In genomic region chr2:69566669-69567068, GRCh38 we compare ENCODE assay signal across 1 cellular context.
TF ChIP-seq lines count a peak whose summit lies in the region.

No MANE protein-coding gene starts in this region.

TF ChIP-seq in HCT116, 20 proteins besides CTCF, POLR2A, EP300 and RAD21:
- TF ChIP-seq SIN3A (IDR thresholded peaks at IDR 0.05; ENCODE audit: low read depth) (no peak), REST (IDR thresholded peaks at IDR 0.05; ENCODE audit: low read depth) (no peak), EZH2 (IDR thresholded peaks at IDR 0.05) (no peak), TCF7L2 (IDR thresholded peaks at IDR 0.05; ENCODE audit: borderline replicate concordance, extremely low read depth, insufficient read depth, insufficient read length) (no peak), ZNF274 (IDR thresholded peaks at IDR 0.05; ENCODE audit: low read depth, low read length) (no peak), SP1 (IDR thresholded peaks at IDR 0.05; ENCODE audit: low read depth) (no peak), POLR2AphosphoS5 (IDR thresholded peaks at IDR 0.05; ENCODE audit: low read depth, low read length) (no peak), CEBPB (IDR thresholded peaks at IDR 0.05; ENCODE audit: low read depth) (no peak)
- TF ChIP-seq, protein P1, sequence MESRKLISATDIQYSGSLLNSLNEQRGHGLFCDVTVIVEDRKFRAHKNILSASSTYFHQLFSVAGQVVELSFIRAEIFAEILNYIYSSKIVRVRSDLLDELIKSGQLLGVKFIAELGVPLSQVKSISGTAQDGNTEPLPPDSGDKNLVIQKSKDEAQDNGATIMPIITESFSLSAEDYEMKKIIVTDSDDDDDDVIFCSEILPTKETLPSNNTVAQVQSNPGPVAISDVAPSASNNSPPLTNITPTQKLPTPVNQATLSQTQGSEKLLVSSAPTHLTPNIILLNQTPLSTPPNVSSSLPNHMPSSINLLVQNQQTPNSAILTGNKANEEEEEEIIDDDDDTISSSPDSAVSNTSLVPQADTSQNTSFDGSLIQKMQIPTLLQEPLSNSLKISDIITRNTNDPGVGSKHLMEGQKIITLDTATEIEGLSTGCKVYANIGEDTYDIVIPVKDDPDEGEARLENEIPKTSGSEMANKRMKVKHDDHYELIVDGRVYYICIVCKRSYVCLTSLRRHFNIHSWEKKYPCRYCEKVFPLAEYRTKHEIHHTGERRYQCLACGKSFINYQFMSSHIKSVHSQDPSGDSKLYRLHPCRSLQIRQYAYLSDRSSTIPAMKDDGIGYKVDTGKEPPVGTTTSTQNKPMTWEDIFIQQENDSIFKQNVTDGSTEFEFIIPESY (IDR thresholded peaks at IDR 0.05; ENCODE audit: extremely low read depth, insufficient replicate concordance, low read length) = no peak
